ENCODE assay signal across 8 cellular contexts in genomic region chr2:46540496-46541342, GRCh38. TPM values are rescaled to one million over a fixed set of nuclear protein-coding genes. Genes with fewer than 3 reads are reported as not detected.
DNase-seq lines count a peak whose midpoint lies in the region; ATAC-seq, FAIRE-seq and TF ChIP-seq lines count a peak whose summit lies in the region.

No MANE protein-coding gene starts in this region.

- CTCF ChIA-PET in GM12878 (lab: Yijun Ruan, JAX), result interaction anchor here (0.6 to 2.2 kb wide), 10 partner anchors 9 to 356 kb away, joined by 3 to 8 read pairs (median 4); no protein-coding TSS in a partner anchor

- no peak for TF ChIP-seq EP300 in GM12878 (IDR thresholded peaks at IDR 0.05; ENCODE audit: borderline replicate concordance in 1 of 2, control insufficient read depth in 1 of 2, low read depth in 2 of 2, low read length in 2 of 2)

- H3K4me1 Mint-ChIP-seq in stimulated activated naive CD8-positive, alpha-beta T cell treated with anti-CD3 and anti-CD28 coated beads, Interleukin-15, Interleukin-2, amounts not matched to agents 100 ng/mL and 50 ng/mL, for 24 hours (ENCODE audit: low read depth), result peaks cover 82% of the 10 kb centered on the region

- TF ChIP-seq RAD21 in GM12878 (IDR thresholded peaks at IDR 0.05; ENCODE audit: insufficient read depth, low read depth, low read length), result no peak

- H3K4me2 ChIP-seq in GM12878 (ENCODE audit: control insufficient read depth, insufficient read depth), result peak overlapping the region; percentile 91

- 0 out of 2 replicates have a peak overlapping the region, but pooled peaks have one; percentile 77 for H3K27ac ChIP-seq in GM12878 (ENCODE audit: control insufficient read depth, insufficient read depth)
- H3K27ac ChIP-seq in layer of hippocampus (ENCODE audit: low read depth, low read length), result peak overlapping the region; percentile 87
- peak overlapping the region; percentile 80 to 99 for H3K27ac ChIP-seq in tibial artery

- H3K4me1 ChIP-seq in GM12878 (ENCODE audit: control insufficient read depth, insufficient read depth, low read length) (peaks cover 43% of the 10 kb centered on the region), tibial artery (peaks cover 0 to 33% (median 28%) of the 10 kb centered on the region in 4 donors)

- H4K20me1 ChIP-seq in GM12878 (ENCODE audit: control insufficient read depth, insufficient read depth), result no peaks in the 10 kb centered on the region

- in situ Hi-C loops in GM12878 (cut with MboI), result no loop called here

- SMC1A ChIA-PET in GM12878 (lab: Charles Lee; ENCODE audit: uncharacterized antibody, unreplicated experiment), result interaction anchor here (0.6 to 2.1 kb wide), 11 partner anchors 14 to 113 kb away, joined by 3 to 9 read pairs (median 3); no protein-coding TSS in a partner anchor

- no TSS peak for BruUV-seq in GM12878 (replicated peaks; lab: Mats Ljungman, UMichigan)

- H3K36me3 ChIP-seq in GM12878 (ENCODE audit: control insufficient read depth in 2 of 2, insufficient read depth in 2 of 2, low read length in 1 of 2) (no peaks in the 10 kb centered on the region), tibial artery (peaks cover 0 to 2% (median 0%) of the 10 kb centered on the region in 3 donors)

- no peaks in the 10 kb centered on the region for H3K27me3 Mint-ChIP-seq in stimulated activated naive CD8-positive, alpha-beta T cell treated with anti-CD3 and anti-CD28 coated beads, Interleukin-15, Interleukin-2, amounts not matched to agents 100 ng/mL and 50 ng/mL, for 24 hours

- DNase-seq in stimulated activated naive CD8-positive, alpha-beta T cell treated with anti-CD3 and anti-CD28 coated beads, Interleukin-15, Interleukin-2, amounts not matched to agents 100 U/mL and 50 U/mL, for 24 hours, result no peak
- DNase-seq in GM12878 (ENCODE audit: low read depth, low spot score) (no peak), tibial artery (peak; percentile 57 to 77), D721Med (ENCODE audit: insufficient read length, low spot score) (no peak), GOT3 (lab: John Stamatoyannopoulos, UW) (no peak)
- no peak for DNase-seq in activated CD8-positive, alpha-beta memory T cell treated with anti-CD3 and anti-CD28 coated beads for 24 hours

- peak overlapping the region; percentile 55 for H3K27ac Mint-ChIP-seq in stimulated activated naive CD8-positive, alpha-beta T cell treated with anti-CD3 and anti-CD28 coated beads, Interleukin-15, Interleukin-2, amounts not matched to agents 100 ng/mL and 50 ng/mL, for 24 hours

- POLR2A ChIA-PET in GM12878 (lab: Charles Lee), result interaction anchor here (0.6 to 4.2 kb wide), 5 partner anchors 9 to 760 kb away, joined by 3 to 19 read pairs (median 5); no protein-coding TSS in a partner anchor

- no peaks in the 10 kb centered on the region for H3K27me3 ChIP-seq in GM12878 (replicated peaks in 1 of 2; ENCODE audit: control insufficient read depth in 2 of 2, insufficient read depth in 2 of 2, low read length in 1 of 2)
- H3K27me3 ChIP-seq in layer of hippocampus (ENCODE audit: control insufficient read depth, insufficient read depth, low read length), result no peaks in the 10 kb centered on the region
- H3K27me3 ChIP-seq in tibial artery, result no peaks in the 10 kb centered on the region

- FAIRE-seq in GM12878 (lab: Jason Lieb, UNC) (no peak), D721Med (lab: Jason Lieb, UNC) (no peak)

- H3K36me3 Mint-ChIP-seq in stimulated activated naive CD8-positive, alpha-beta T cell treated with anti-CD3 and anti-CD28 coated beads, Interleukin-15, Interleukin-2, amounts not matched to agents 100 ng/mL and 50 ng/mL, for 24 hours (ENCODE audit: low read depth), result no peaks in the 10 kb centered on the region

- RAD21 ChIA-PET in GM12878 (lab: Charles Lee; ENCODE audit: unreplicated experiment), result interaction anchor here (0.6 to 2.1 kb wide), 9 partner anchors 10 to 74 kb away, joined by 3 to 17 read pairs (median 4); no protein-coding TSS in a partner anchor

- peak overlapping the region; percentile 85 for H2AFZ ChIP-seq in GM12878 (ENCODE audit: control insufficient read depth, low read depth, low read length)

- 75% methylated on average over 8 of the region's 9 CpGs for WGBS in GM12878 (ENCODE audit: insufficient coverage, insufficient replicate concordance, low lambda C conversion rate, missing lambda C conversion rate)

- ATAC-seq in stimulated activated naive CD8-positive, alpha-beta T cell treated with anti-CD3 and anti-CD28 coated beads, Interleukin-15, Interleukin-2, amounts not matched to agents 100 U/mL and 50 U/mL, for 24 hours, result no peak
- no peak for ATAC-seq in GM12878

- H3K9me3 ChIP-seq in GM12878 (replicated peaks; ENCODE audit: control insufficient read depth, insufficient read depth, low read length), result no peaks in the 10 kb centered on the region; the same call in 2 of the 3 replicates
- H3K9me3 ChIP-seq in tibial artery, result no peaks in the 10 kb centered on the region

- H3K9ac ChIP-seq in GM12878 (ENCODE audit: control insufficient read depth, insufficient read depth, low read length), result peak overlapping the region; percentile 42; the same call in 1 of the 2 replicates

- no peak for TF ChIP-seq POLR2A in GM12878 (IDR thresholded peaks at IDR 0.05; ENCODE audit: low read depth, low read length)

- H3K4me3 Mint-ChIP-seq in stimulated activated naive CD8-positive, alpha-beta T cell treated with anti-CD3 and anti-CD28 coated beads, Interleukin-15, Interleukin-2, amounts not matched to agents 100 ng/mL and 50 ng/mL, for 24 hours, result peak overlapping the region; percentile 91

- peaks cover 24% of the 10 kb centered on the region for H3K79me2 ChIP-seq in GM12878 (ENCODE audit: control insufficient read depth, insufficient read depth, low read length)

- TF ChIP-seq CTCF in GM12878 (IDR thresholded peaks at IDR 0.05 in 2 of 3, conservative IDR thresholded peaks at IDR 0.05 in 1 of 3; ENCODE audit: control insufficient read depth in 2 of 3, extremely low read depth in 1 of 3, insufficient read depth in 1 of 3, low read depth in 3 of 3, low read length in 3 of 3) (no peak), tibial artery (IDR thresholded peaks at IDR 0.05) (no peak), D721Med (IDR thresholded peaks at IDR 0.05; ENCODE audit: insufficient read depth, missing control alignments) (no peak)

- peak overlapping the region; percentile 58 for H3K4me3 ChIP-seq in GM12878
- no peak overlapping the region for H3K4me3 ChIP-seq in tibial artery

- no peaks in the 10 kb centered on the region for H3K9me3 Mint-ChIP-seq in stimulated activated naive CD8-positive, alpha-beta T cell treated with anti-CD3 and anti-CD28 coated beads, Interleukin-15, Interleukin-2, amounts not matched to agents 100 ng/mL and 50 ng/mL, for 24 hours

- intact Hi-C loops in GM12878 (cut with micrococcal nuclease; ENCODE audit: unreplicated experiment), result no loop called here
- intact Hi-C loops in tibial artery (cut with DNase I; ENCODE audit: low total_unique reads), result no loop called here

TF ChIP-seq in GM12878, 131 proteins besides CTCF, POLR2A, EP300 and RAD21 (continues in another document):
- TF ChIP-seq RB1 (IDR thresholded peaks at IDR 0.05; ENCODE audit: borderline replicate concordance) (no peak), KLF5 (IDR thresholded peaks at IDR 0.05; ENCODE audit: partially characterized antibody) (no peak), CHD1 (IDR thresholded peaks at IDR 0.05; ENCODE audit: low read depth, low read length) (no peak), PKNOX1 (IDR thresholded peaks at IDR 0.05) (no peak), IKZF1 (conservative IDR thresholded peaks at IDR 0.05) (peak; percentile 23; the same call in 1 of the 2 replicates)

RNA-seq across cellular contexts. Expression of gene RHOQ, which starts 1.6 kb away (rescaled TPM):
- total RNA-seq in GM12878 (2013; cell fraction: nucleolus; rRNA removed), result 132 and 135 TPM in 2 replicates
- 23.6 and 26.9 TPM in 2 replicates for total RNA-seq in GM12878 (2014; rRNA removed)
- total RNA-seq in GM12878 (2014; rRNA removed; fragmentation: Illumina TruSeq; extraction: Trizol), result 30.9 and 32.2 TPM in 2 replicates
- total RNA-seq in GM12878 (2021), result 25.6 and 28.3 TPM in 2 replicates
- 26.9 TPM for polyA plus RNA-seq in GM12878 (2011; ENCODE audit: low read depth)
- polyA plus RNA-seq in GM12878 (2011; rRNA removed), result 79.6 and 87.5 TPM in 2 replicates
- 38.2 and 51.3 TPM in 2 replicates for polyA plus RNA-seq in GM12878 (2011; cell fraction: cytosol; rRNA removed)
- 113 and 146 TPM in 2 replicates for polyA plus RNA-seq in GM12878 (2011; cell fraction: nucleus; rRNA removed)
- 48.1 and 55.1 TPM in 2 replicates for polyA plus RNA-seq in GM12878 (2012)
- 39.3 and 43.3 TPM in 2 replicates for polyA plus RNA-seq in GM12878 (2014; fragmentation: Illumina TruSeq; extraction: Trizol)
- 10 to 100 TPM; 11.7 to 12.2 TPM for polyA plus RNA-seq in GM12878 (2014; fragmentation: Nextera tagmentation; extraction: Ambion mirVana)
- 24.0 and 25.7 TPM in 2 replicates for polyA plus RNA-seq in GM12878 (2014; rRNA removed)
- polyA plus RNA-seq in GM12878 (2016; fragmentation: Nextera tagmentation; extraction: Ambion mirVana), result 1 to 10 TPM; 4.6 to 6.0 TPM
- 45.8 and 52.7 TPM in 2 replicates for polyA minus RNA-seq in GM12878 (2011; rRNA and poly(A)+ RNA removed)
- 14.4 and 17.3 TPM in 2 replicates for polyA minus RNA-seq in GM12878 (2011; cell fraction: cytosol; rRNA and poly(A)+ RNA removed)
- polyA minus RNA-seq in GM12878 (2011; cell fraction: nucleus; rRNA and poly(A)+ RNA removed), result 60.0 and 84.1 TPM in 2 replicates

RNA-seq across cellular contexts. Expression of gene ATP6V1E2, which starts 1.7 kb away (rescaled TPM):
- total RNA-seq in GM12878 (2013; cell fraction: nucleolus; rRNA removed), result 14.5 and 16.0 TPM in 2 replicates
- total RNA-seq in GM12878 (2014; rRNA removed) (7.5 and 8.8 TPM in 2 replicates), GM12878 (2014; rRNA removed; fragmentation: Illumina TruSeq; extraction: Trizol) (7.9 and 8.3 TPM in 2 replicates), GM12878 (2021) (6.8 and 8.9 TPM in 2 replicates)
- 5.3 TPM for polyA plus RNA-seq in GM12878 (2011; ENCODE audit: low read depth)
- polyA plus RNA-seq in GM12878 (2011; rRNA removed) (8.2 and 9.4 TPM in 2 replicates), GM12878 (2014; fragmentation: Illumina TruSeq; extraction: Trizol) (8.6 and 9.0 TPM in 2 replicates), GM12878 (2014; fragmentation: Nextera tagmentation; extraction: Ambion mirVana) (1 to 10 TPM; 2.7 to 3.9 TPM), GM12878 (2014; rRNA removed) (5.9 and 6.4 TPM in 2 replicates), GM12878 (2016; fragmentation: Nextera tagmentation; extraction: Ambion mirVana) (1 to 10 TPM; 5.4 to 6.7 TPM)
- 8.1 and 8.3 TPM in 2 replicates for polyA plus RNA-seq in GM12878 (2011; cell fraction: cytosol; rRNA removed)
- 9.7 and 10.9 TPM in 2 replicates for polyA plus RNA-seq in GM12878 (2011; cell fraction: nucleus; rRNA removed)
- 7.6 and 9.1 TPM in 2 replicates for polyA plus RNA-seq in GM12878 (2012)
- polyA minus RNA-seq in GM12878 (2011; rRNA and poly(A)+ RNA removed), result 8.4 and 9.1 TPM in 2 replicates
- polyA minus RNA-seq in GM12878 (2011; cell fraction: cytosol; rRNA and poly(A)+ RNA removed), result 4.2 and 6.7 TPM in 2 replicates
- 6.5 and 9.8 TPM in 2 replicates for polyA minus RNA-seq in GM12878 (2011; cell fraction: nucleus; rRNA and poly(A)+ RNA removed)

Comparison
In these comparisons a context has a peak if more than half of its experiments do, and no peak if none do; other contexts are left out.
1. DNase-seq: peak in tibial artery (2 of 2); none in stimulated activated naive CD8-positive, alpha-beta T cell treated with anti-CD3 and anti-CD28 coated beads, Interleukin-15, Interleukin-2, amounts not matched to agents 100 U/mL and 50 U/mL, for 24 hours (single experiment), GM12878 (single experiment), D721Med (single experiment), activated CD8-positive, alpha-beta memory T cell treated with anti-CD3 and anti-CD28 coated beads for 24 hours (single experiment) and GOT3 (single experiment).
2. Peak in every context shown above with its lines, with median percentiles within 50 percentile points of each other: H3K27ac ChIP-seq.